8 cellular contexts compared by ENCODE assay signal in genomic region chr1:107141491-107142369, GRCh38. TPM values are rescaled to one million over a fixed set of nuclear protein-coding genes. Genes with fewer than 3 reads are reported as not detected.
DNase-seq lines count a peak whose midpoint lies in the region; ATAC-seq and TF ChIP-seq lines count a peak whose summit lies in the region.

No MANE protein-coding gene starts in this region.

- intact Hi-C loops in psoas muscle (cut with DNase I) = no loop called here

- no peak overlapping the region for H3K27ac ChIP-seq in psoas muscle

- in situ Hi-C loops in ACHN (cut with HindIII; ENCODE audit: low pct_ligation_motif_present, low pct_unique_long_range_greater_than_20kb, low sequenced_read_pairs) (no loop called here), astrocyte of the cerebellum (cut with HindIII; ENCODE audit: low sequenced_read_pairs) (no loop called here)

- DNase-seq in ACHN (peak; percentile 63), HK-2 (ENCODE audit: unreplicated experiment) (peak; percentile 50), NT2/D1 (ENCODE audit: low read depth, low spot score) (no peak), astrocyte of the cerebellum (ENCODE audit: low read depth) (peak; percentile 58), hepatic stellate cell (ENCODE audit: low spot score) (peak; percentile 4), psoas muscle (peak; percentile 21 to 47)

- H3K27me3 ChIP-seq in NT2/D1 (ENCODE audit: insufficient read depth, insufficient read length) (peaks cover 10% of the 10 kb centered on the region), psoas muscle (ENCODE audit: insufficient read depth in 3 of 3, low read length in 2 of 3) (peaks cover 4 to 70% (median 13%) of the 10 kb centered on the region in 3 donors)

- H3K9me3 ChIP-seq in NT2/D1 (ENCODE audit: insufficient read depth, low read length) = no peaks in the 10 kb centered on the region
- H3K9me3 ChIP-seq in psoas muscle = no peaks in the 10 kb centered on the region

- H3K4me3 ChIP-seq in NT2/D1 (ENCODE audit: insufficient read length, low read depth) (peak overlapping the region; percentile 62), astrocyte of the cerebellum (ENCODE audit: low read depth, low read length) (peak overlapping the region; percentile 63), psoas muscle (peak overlapping the region; percentile 65)

- WGBS in psoas muscle, 3 donors = 0 to 1% (median 0%) methylated on average over 30 to 44 of the region's 44 CpGs

- H3K36me3 ChIP-seq in NT2/D1 (ENCODE audit: insufficient read depth, insufficient read length, low read length) (no peaks in the 10 kb centered on the region), psoas muscle (ENCODE audit: insufficient read depth in 1 of 2, low read depth in 1 of 2) (no peaks in the 10 kb centered on the region)

- peak; percentile 41; the same call in 1 of the 3 replicates for TF ChIP-seq CTCF in GM12872 (IDR thresholded peaks at IDR 0.05; ENCODE audit: insufficient read depth, low read depth, low read length)
- TF ChIP-seq CTCF in astrocyte of the cerebellum (IDR thresholded peaks at IDR 0.05; ENCODE audit: low read depth, low read length, missing control alignments) = peak; percentile 42
- peak; percentile 61 for TF ChIP-seq CTCF in psoas muscle (IDR thresholded peaks at IDR 0.05)

- H3K9ac ChIP-seq in NT2/D1 (ENCODE audit: insufficient read length, low read depth) = peak overlapping the region; percentile 58

- ATAC-seq in psoas muscle = peak in 1 of 4 donors; percentile 45
- ATAC-seq in GM21447 (IDR thresholded peaks at IDR 0.05; ENCODE audit: unreplicated experiment) = no peak

- H3K4me1 ChIP-seq in NT2/D1 (ENCODE audit: insufficient read depth, insufficient read length) (no peaks in the 10 kb centered on the region), psoas muscle (peaks cover 8% of the 10 kb centered on the region)

RNA-seq across cellular contexts. Expression of gene NTNG1, which starts 0.9 kb away (rescaled TPM):
- under 1 TPM in 2 of 4 donors, not detected in 2; 0.27 to 0.34 TPM for total RNA-seq in psoas muscle
- under 1 TPM in 1 of 3 donors, not detected in 2; 0.01 TPM for polyA plus RNA-seq in psoas muscle
